ENCODE assay signal across 1 cellular context in the genomic region with DNA sequence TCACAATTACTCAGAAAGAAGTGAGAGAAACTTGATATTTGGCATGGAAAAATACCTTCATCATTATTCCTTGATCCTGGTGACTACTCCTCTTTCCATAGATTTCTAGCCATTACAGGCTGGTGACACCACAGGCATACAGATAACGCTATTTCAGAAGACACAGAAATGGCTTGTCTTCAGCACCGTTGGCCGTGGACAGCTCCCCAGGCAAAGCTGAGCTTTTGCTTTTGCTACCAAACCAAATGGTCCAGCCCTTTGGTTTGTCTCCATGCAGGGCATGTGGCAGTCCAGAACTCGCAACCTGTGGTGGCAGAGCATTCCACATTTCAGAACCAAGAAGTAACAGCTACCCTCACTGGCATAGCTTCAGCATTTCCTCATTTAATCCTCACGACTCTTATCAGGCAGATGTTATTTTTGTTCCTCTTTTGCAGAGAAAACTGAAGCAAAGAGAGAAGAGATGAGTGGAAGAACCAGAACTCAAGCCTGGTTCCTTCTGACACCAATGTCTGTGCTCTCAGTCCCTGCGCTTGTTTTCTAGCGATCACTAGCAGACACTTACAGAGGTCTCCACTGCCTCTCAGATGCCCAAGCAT.
TF ChIP-seq lines count a peak whose summit lies in the region.

No MANE protein-coding gene starts in this region.

TF ChIP-seq in H1, 55 proteins besides CTCF, POLR2A, EP300 and RAD21:
- TF ChIP-seq CHD1 (IDR thresholded peaks at IDR 0.05; ENCODE audit: low read depth, low read length): no peak
- TF ChIP-seq RXRA (IDR thresholded peaks at IDR 0.05; ENCODE audit: insufficient read depth, low read depth, low read length): no peak
- TF ChIP-seq SP1 (IDR thresholded peaks at IDR 0.05; ENCODE audit: low read depth, low read length): no peak
- TF ChIP-seq CBX8 (IDR thresholded peaks at IDR 0.05; ENCODE audit: borderline replicate concordance, low read depth, low read length): no peak
- no peak for TF ChIP-seq SIN3A (conservative IDR thresholded peaks at IDR 0.05 in 1 of 2, IDR thresholded peaks at IDR 0.05 in 1 of 2; ENCODE audit: low read depth in 1 of 2, low read length in 2 of 2)
- TF ChIP-seq, protein P1, sequence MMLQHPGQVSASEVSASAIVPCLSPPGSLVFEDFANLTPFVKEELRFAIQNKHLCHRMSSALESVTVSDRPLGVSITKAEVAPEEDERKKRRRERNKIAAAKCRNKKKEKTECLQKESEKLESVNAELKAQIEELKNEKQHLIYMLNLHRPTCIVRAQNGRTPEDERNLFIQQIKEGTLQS (IDR thresholded peaks at IDR 0.05; ENCODE audit: insufficient read depth, low read depth, low read length): no peak
- no peak for TF ChIP-seq GTF2F1 (IDR thresholded peaks at IDR 0.05; ENCODE audit: borderline replicate concordance, low read depth, low read length)
- TF ChIP-seq CREB1 (IDR thresholded peaks at IDR 0.05): no peak
- TF ChIP-seq KDM1A (IDR thresholded peaks at IDR 0.05; ENCODE audit: borderline replicate concordance, low read length): no peak
- no peak for TF ChIP-seq ASH2L (IDR thresholded peaks at IDR 0.05; ENCODE audit: low read length)
- TF ChIP-seq ZNF274 (IDR thresholded peaks at IDR 0.05; ENCODE audit: borderline replicate concordance, extremely low read depth, low read length): no peak
- TF ChIP-seq, protein P2, sequence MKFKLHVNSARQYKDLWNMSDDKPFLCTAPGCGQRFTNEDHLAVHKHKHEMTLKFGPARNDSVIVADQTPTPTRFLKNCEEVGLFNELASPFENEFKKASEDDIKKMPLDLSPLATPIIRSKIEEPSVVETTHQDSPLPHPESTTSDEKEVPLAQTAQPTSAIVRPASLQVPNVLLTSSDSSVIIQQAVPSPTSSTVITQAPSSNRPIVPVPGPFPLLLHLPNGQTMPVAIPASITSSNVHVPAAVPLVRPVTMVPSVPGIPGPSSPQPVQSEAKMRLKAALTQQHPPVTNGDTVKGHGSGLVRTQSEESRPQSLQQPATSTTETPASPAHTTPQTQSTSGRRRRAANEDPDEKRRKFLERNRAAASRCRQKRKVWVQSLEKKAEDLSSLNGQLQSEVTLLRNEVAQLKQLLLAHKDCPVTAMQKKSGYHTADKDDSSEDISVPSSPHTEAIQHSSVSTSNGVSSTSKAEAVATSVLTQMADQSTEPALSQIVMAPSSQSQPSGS (IDR thresholded peaks at IDR 0.05; ENCODE audit: low read length): no peak
